28 cellular contexts compared by ENCODE assay signal in genomic region chr1:24692351-24692980, GRCh38.
"Had no signal": no experiment of that assay in that cellular context is flagged by ENCODE, and none has a peak within 500 bp of the region (broad histone marks: within the 10 kb centered on the region; RNA-seq: fewer than 3 reads in every experiment).

No MANE protein-coding gene starts in this region.

- H3K27ac Mint-ChIP-seq: activated CD4-positive, alpha-beta memory T cell treated with anti-CD3 and anti-CD28 coated beads for 36 hours; activated CD4-positive, alpha-beta T cell treated with anti-CD3 and anti-CD28 coated beads, Interleukin-2, amount 10 ng/mL, durations not matched to agents 7 days and 5 days; activated naive CD4-positive, alpha-beta T cell treated with anti-CD3 and anti-CD28 coated beads for 36 hours; activated naive CD8-positive, alpha-beta T cell had no signal

- H3K4me3 Mint-ChIP-seq: activated CD4-positive, alpha-beta memory T cell treated with anti-CD3 and anti-CD28 coated beads for 36 hours; activated CD4-positive, alpha-beta T cell treated with anti-CD3 and anti-CD28 coated beads, Interleukin-2, amount 10 ng/mL, durations not matched to agents 7 days and 5 days; activated naive CD4-positive, alpha-beta T cell treated with anti-CD3 and anti-CD28 coated beads for 36 hours; activated naive CD8-positive, alpha-beta T cell; activated T-cell treated with anti-CD3 and anti-CD28 coated beads, Interleukin-2, amount 50 U/mL, for 4 hours had no signal

- ATAC-seq: activated T-cell treated with anti-CD3 and anti-CD28 coated beads, Interleukin-2, amount 50 U/mL, for 4 hours; SK-N-SH treated with all-trans-retinoic acid at 6 μM for 48 hours had no signal

- DNase-seq: activated CD4-positive, alpha-beta memory T cell treated with anti-CD3 and anti-CD28 coated beads for 36 hours; activated CD4-positive, alpha-beta T cell treated with anti-CD3 and anti-CD28 coated beads, Interleukin-2, amount 10 ng/mL, durations not matched to agents 7 days and 5 days; activated CD4-positive, CD25-positive, alpha-beta regulatory T cell; activated CD8-positive, alpha-beta memory T cell treated with anti-CD3 and anti-CD28 coated beads for 24 hours; activated gamma-delta T cell; activated naive CD4-positive, alpha-beta T cell treated with anti-CD3 and anti-CD28 coated beads for 36 hours; activated T-cell treated with anti-CD3 and anti-CD28 coated beads, Interleukin-2, amount 50 U/mL, for 4 hours; amygdala; brain microvascular endothelial cell; KG1; MG63; MV-4-11; NCI-H1092 treated with DMSO at 0.1 percent for 48 hours; NCI-H1436; NCI-H1694 treated with DMSO at 0.1 percent for 48 hours; NCI-H2029 treated with DMSO at 0.1 percent for 48 hours; NCI-H524; Peyer's patch; Right ventricle myocardium superior; SW 1271; T-helper 9 cell had no signal

- H3K36me3 Mint-ChIP-seq: activated CD4-positive, alpha-beta memory T cell treated with anti-CD3 and anti-CD28 coated beads for 36 hours; activated naive CD8-positive, alpha-beta T cell had no signal

- H3K9me3 ChIP-seq: MG63, Peyer's patch, SJSA1 had no signal

- H3K4me3 ChIP-seq: cardiac muscle cell, MG63, Peyer's patch, SJSA1 had no signal

- H3K9me3 Mint-ChIP-seq: activated CD4-positive, alpha-beta memory T cell treated with anti-CD3 and anti-CD28 coated beads for 36 hours; activated CD4-positive, alpha-beta T cell treated with anti-CD3 and anti-CD28 coated beads, Interleukin-2, amount 10 ng/mL, durations not matched to agents 7 days and 5 days; activated naive CD4-positive, alpha-beta T cell treated with anti-CD3 and anti-CD28 coated beads for 36 hours; activated T-cell treated with anti-CD3 and anti-CD28 coated beads, Interleukin-2, amount 50 U/mL, for 4 hours had no signal

- H3K36me3 ChIP-seq: brain microvascular endothelial cell, cardiac muscle cell, MG63, Peyer's patch, SJSA1 had no signal

- H3K27me3 Mint-ChIP-seq: activated naive CD8-positive, alpha-beta T cell had no signal

- H3K27ac ChIP-seq: brain microvascular endothelial cell, Peyer's patch, RWPE1, SJSA1, VCaP had no signal

- H3K4me1 ChIP-seq: Peyer's patch had no signal

- FAIRE-seq: TTC549 had no signal

- H3K27me3 ChIP-seq: brain microvascular endothelial cell, cardiac muscle cell, MG63, Peyer's patch, SJSA1 had no signal
